11 cellular contexts compared by ENCODE assay signal in the genomic region with DNA sequence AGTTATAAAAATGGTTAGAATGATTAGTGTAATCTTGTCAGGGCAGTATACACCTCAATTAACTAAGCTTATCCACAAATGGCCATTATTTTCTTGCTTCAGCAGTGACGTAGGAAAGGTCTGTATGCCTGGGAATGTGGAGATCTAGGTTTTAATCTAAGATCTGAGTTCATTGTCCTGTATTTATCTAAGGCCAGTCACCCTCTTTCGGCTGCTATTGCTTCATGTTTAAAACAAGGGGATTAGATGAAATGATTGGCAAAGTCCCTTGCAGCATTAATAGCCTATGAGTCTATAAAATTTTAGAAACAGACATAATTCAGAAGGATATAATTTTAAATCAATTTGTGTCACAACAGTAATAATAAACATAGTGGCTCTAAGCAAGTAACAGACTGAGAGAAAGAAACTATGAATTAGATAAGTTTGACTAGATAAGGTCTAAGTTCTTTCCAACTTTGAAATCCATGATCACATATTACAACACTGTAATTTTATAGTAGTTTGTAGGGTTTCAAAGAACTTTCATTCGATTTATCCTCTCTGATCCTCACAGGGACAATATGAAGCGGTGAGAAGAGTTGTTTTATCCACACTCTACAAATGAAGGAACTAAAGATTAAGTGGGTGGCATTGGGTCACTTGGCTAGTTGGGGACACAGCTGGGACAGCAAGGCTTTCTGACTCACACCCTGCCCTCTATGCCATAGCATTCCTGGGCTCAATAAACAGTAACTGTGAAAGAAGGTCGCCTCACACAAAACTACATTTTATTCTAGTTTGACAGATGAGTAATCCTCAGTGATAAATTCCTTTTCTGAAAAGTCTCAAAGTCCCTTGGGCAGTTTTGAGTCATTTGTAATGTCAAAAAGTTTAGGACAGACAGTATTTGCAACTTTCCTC.
A peak's percentile ranks its signal among the peaks of the same experiment; 100 is the strongest.
DNase-seq lines count a peak whose midpoint lies in the region; ATAC-seq and TF ChIP-seq lines count a peak whose summit lies in the region.
"Had no signal": no experiment of that assay in that cellular context is flagged by ENCODE, and none has a peak within 500 bp of the region (broad histone marks: within the 10 kb centered on the region; RNA-seq: fewer than 3 reads in every experiment).

No MANE protein-coding gene starts in this region.

- H3K36me3 ChIP-seq in right atrium auricular region: no peaks in the 10 kb centered on the region
- no peaks in the 10 kb centered on the region for H3K36me3 ChIP-seq in tibial nerve
- H3K36me3 ChIP-seq: BLaER1 treated with 17β-estradiol and CSF1 and Interleukin-3, amounts not matched to agents 10 nM and 100 nM had no signal

- H3K4me3 ChIP-seq in right atrium auricular region: no peak overlapping the region
- H3K4me3 ChIP-seq in tibial nerve: no peak overlapping the region
- H3K4me3 ChIP-seq: BLaER1 treated with 17β-estradiol and CSF1 and Interleukin-3, amounts not matched to agents 10 nM and 100 nM had no signal

- no peaks in the 10 kb centered on the region for H3K4me1 ChIP-seq in right atrium auricular region
- H3K4me1 ChIP-seq in foreskin keratinocyte: no peaks in the 10 kb centered on the region
- H3K4me1 ChIP-seq in tibial nerve: peaks cover 0 to 12% (median 2%) of the 10 kb centered on the region in 4 donors

- intact Hi-C loops in cardiac septum (cut with DNase I): no loop called here

- TF ChIP-seq POLR2A in tibial nerve (IDR thresholded peaks at IDR 0.05): no peak

- 40 to 45% methylated on average over 5 of the region's 5 CpGs for WGBS in tibial nerve, 2 donors

- ATAC-seq in foreskin keratinocyte (peak; percentile 41), HG03342 (IDR thresholded peaks at IDR 0.05; ENCODE audit: unreplicated experiment) (no peak)

- peak; percentile 21 for DNase-seq in right atrium auricular region (ENCODE audit: low spot score)
- no peak for DNase-seq in cardiac septum (ENCODE audit: low spot score)
- peak; percentile 27 to 78 for DNase-seq in SW 1271 (lab: John Stamatoyannopoulos, UW)
- peak in 1 of 2 donors; percentile 36 for DNase-seq in foreskin keratinocyte
- no peak for DNase-seq in tibial nerve (ENCODE audit: low spot score in 2 of 2)
- DNase-seq in DMS79 treated with DMSO at 0.1 percent for 48 hours (lab: John Stamatoyannopoulos, UW): no peak
- no peak for DNase-seq in stimulated activated CD4-positive, alpha-beta T cell treated with anti-CD3 and anti-CD28 coated beads, Interleukin-4, amount 100 ng/mL, for 24 hours
- DNase-seq: NCI-H774, retina had no signal

- H3K9me3 ChIP-seq in right atrium auricular region (no peaks in the 10 kb centered on the region), tibial nerve (no peaks in the 10 kb centered on the region)

- H3K27ac ChIP-seq in right atrium auricular region: no peak overlapping the region
- H3K27ac ChIP-seq in foreskin keratinocyte: no peak overlapping the region
- peak overlapping the region in 3 of 4 donors; percentile 3 to 82 (median 42) for H3K27ac ChIP-seq in tibial nerve
- H3K27ac ChIP-seq: BLaER1 treated with 17β-estradiol and CSF1 and Interleukin-3, amounts not matched to agents 10 nM and 100 nM had no signal

- no peaks in the 10 kb centered on the region for H3K27me3 ChIP-seq in right atrium auricular region
- H3K27me3 ChIP-seq in foreskin keratinocyte: no peaks in the 10 kb centered on the region
- no peaks in the 10 kb centered on the region for H3K27me3 ChIP-seq in tibial nerve
- H3K27me3 ChIP-seq: BLaER1 treated with 17β-estradiol and CSF1 and Interleukin-3, amounts not matched to agents 10 nM and 100 nM had no signal

- peak in 1 of 2 donors; percentile 61 for TF ChIP-seq EP300 in tibial nerve (IDR thresholded peaks at IDR 0.05)

- no peak for TF ChIP-seq CTCF in right atrium auricular region (IDR thresholded peaks at IDR 0.05)
- no peak for TF ChIP-seq CTCF in foreskin keratinocyte (conservative IDR thresholded peaks at IDR 0.05)
- TF ChIP-seq CTCF in tibial nerve (IDR thresholded peaks at IDR 0.05): no peak

Comparison
In these comparisons a context has a peak if more than half of its experiments do, and no peak if none do; other contexts are left out.
1. DNase-seq: peak in right atrium auricular region (single experiment) and SW 1271 (2 of 2); none in cardiac septum (single experiment), tibial nerve (0 of 2), DMS79 treated with DMSO at 0.1 percent for 48 hours (single experiment) and stimulated activated CD4-positive, alpha-beta T cell treated with anti-CD3 and anti-CD28 coated beads, Interleukin-4, amount 100 ng/mL, for 24 hours (single experiment).
2. H3K27ac ChIP-seq: peak in tibial nerve (3 of 4); none in right atrium auricular region (0 of 2) and foreskin keratinocyte (single experiment).